In the genomic region with DNA sequence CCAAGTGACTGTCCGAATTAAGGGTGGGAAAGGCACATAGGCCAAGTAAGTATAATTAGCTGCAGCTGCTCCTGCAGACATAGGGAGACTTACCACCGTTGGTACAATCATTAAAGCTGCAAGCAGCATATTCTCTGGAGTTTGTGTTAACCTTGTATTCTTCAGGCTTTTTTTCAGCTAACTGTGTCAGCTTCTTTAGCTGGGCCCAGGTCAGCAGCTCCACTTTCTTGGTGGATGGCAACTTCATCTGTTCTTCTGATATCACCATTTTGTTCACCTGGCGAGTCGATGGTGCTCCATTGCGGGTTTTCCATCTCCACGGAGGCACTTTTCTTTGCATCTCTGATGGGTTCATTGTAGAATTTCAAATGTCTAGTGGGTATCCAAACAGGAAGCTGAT, we compare ENCODE assay signal across 1 cellular context.
A peak's percentile ranks its signal among the peaks of the same experiment; 100 is the strongest.
TF ChIP-seq lines count a peak whose summit lies in the region.

No MANE protein-coding gene starts in this region.

TF ChIP-seq in H1, 55 proteins besides CTCF, POLR2A, EP300 and RAD21:
- TF ChIP-seq CBX5 (IDR thresholded peaks at IDR 0.05; ENCODE audit: low read depth, low read length) = peak; percentile 35; the same call in 1 of the 2 replicates
TF ChIP-seq in H1: peak in this region for 1; not testable (repeated sequence) for 54.
